1 cellular context compared by ENCODE assay signal in genomic region chr11:76665921-76666351, GRCh38.
TF ChIP-seq lines count a peak whose summit lies in the region.

No MANE protein-coding gene starts in this region.

TF ChIP-seq in SK-N-SH, 30 proteins besides CTCF, POLR2A, EP300 and RAD21 (continued from another document):
- TF ChIP-seq FOXM1 (IDR thresholded peaks at IDR 0.05; ENCODE audit: low read depth): no peak
- no peak for TF ChIP-seq SMC3 (IDR thresholded peaks at IDR 0.05; ENCODE audit: low read depth, low read length)
- TF ChIP-seq, protein P1, sequence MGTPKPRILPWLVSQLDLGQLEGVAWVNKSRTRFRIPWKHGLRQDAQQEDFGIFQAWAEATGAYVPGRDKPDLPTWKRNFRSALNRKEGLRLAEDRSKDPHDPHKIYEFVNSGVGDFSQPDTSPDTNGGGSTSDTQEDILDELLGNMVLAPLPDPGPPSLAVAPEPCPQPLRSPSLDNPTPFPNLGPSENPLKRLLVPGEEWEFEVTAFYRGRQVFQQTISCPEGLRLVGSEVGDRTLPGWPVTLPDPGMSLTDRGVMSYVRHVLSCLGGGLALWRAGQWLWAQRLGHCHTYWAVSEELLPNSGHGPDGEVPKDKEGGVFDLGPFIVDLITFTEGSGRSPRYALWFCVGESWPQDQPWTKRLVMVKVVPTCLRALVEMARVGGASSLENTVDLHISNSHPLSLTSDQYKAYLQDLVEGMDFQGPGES (IDR thresholded peaks at IDR 0.05; ENCODE audit: low read depth, low read length): no peak
- no peak for TF ChIP-seq REST (IDR thresholded peaks at IDR 0.05; ENCODE audit: low read depth, low read length)
- TF ChIP-seq NRF1 (IDR thresholded peaks at IDR 0.05; ENCODE audit: low read depth, low read length): no peak
TF ChIP-seq in SK-N-SH: peak in this region for 0.
